1 cellular context compared by ENCODE assay signal in genomic region chr9:96503918-96504317, GRCh38.
TF ChIP-seq lines count a peak whose summit lies in the region.

No MANE protein-coding gene starts in this region.

TF ChIP-seq in GM23338, 12 proteins besides CTCF, POLR2A, EP300 and RAD21 (continued from another document):
- TF ChIP-seq ZNF462 (CRISPR knock-in tag; IDR thresholded peaks at IDR 0.05), result no peak
- no peak for TF ChIP-seq ETS1 (IDR thresholded peaks at IDR 0.05)
- TF ChIP-seq CREB1 (CRISPR knock-in tag; IDR thresholded peaks at IDR 0.05; ENCODE audit: low read depth), result no peak
- no peak for TF ChIP-seq EZH2 (IDR thresholded peaks at IDR 0.05; ENCODE audit: low read depth, unreplicated experiment)
- TF ChIP-seq ZNF331 (CRISPR knock-in tag; IDR thresholded peaks at IDR 0.05; ENCODE audit: low read depth), result no peak
- TF ChIP-seq STAT1 (IDR thresholded peaks at IDR 0.05; ENCODE audit: unreplicated experiment), result no peak
- TF ChIP-seq POLR2AphosphoS5 (IDR thresholded peaks at IDR 0.05; ENCODE audit: low read depth), result no peak
- TF ChIP-seq REST (IDR thresholded peaks at IDR 0.05; ENCODE audit: unreplicated experiment), result no peak
- no peak for TF ChIP-seq JUNB (IDR thresholded peaks at IDR 0.05; ENCODE audit: unreplicated experiment)
- TF ChIP-seq ZNF114 (CRISPR knock-in tag; IDR thresholded peaks at IDR 0.05), result no peak
- TF ChIP-seq NANOG (IDR thresholded peaks at IDR 0.05; ENCODE audit: borderline replicate concordance), result no peak
